ENCODE assay signal across 9 cellular contexts in the genomic region with DNA sequence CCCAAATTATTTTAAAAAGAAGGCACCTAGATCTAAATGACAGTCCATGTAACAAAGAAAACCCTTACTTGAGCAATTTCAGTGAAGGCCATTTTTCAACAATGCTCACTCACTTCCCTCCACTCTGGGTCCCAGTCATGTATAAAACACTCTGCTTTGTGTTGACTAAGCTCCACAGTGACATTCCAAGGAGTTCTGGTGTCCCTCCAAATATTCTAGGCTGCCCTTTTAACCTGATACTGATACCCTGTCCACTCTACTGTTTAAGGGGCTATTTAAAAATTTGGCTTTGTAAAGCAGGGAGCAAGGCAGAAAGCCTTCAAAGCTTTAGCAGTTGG.
DNase-seq lines count a peak whose midpoint lies in the region; ATAC-seq and TF ChIP-seq lines count a peak whose summit lies in the region.
"Had no signal": no experiment of that assay in that cellular context is flagged by ENCODE, and none has a peak within 500 bp of the region (broad histone marks: within the 10 kb centered on the region; RNA-seq: fewer than 3 reads in every experiment).

No MANE protein-coding gene starts in this region.

- no peaks in the 10 kb centered on the region for H3K9me3 ChIP-seq in Peyer's patch
- no peaks in the 10 kb centered on the region for H3K9me3 ChIP-seq in mesodermal cell (ENCODE audit: control insufficient read depth, low read length)

- TF ChIP-seq CTCF in Peyer's patch (IDR thresholded peaks at IDR 0.05), result no peak

- DNase-seq in Peyer's patch (no peak), kidney glomerular epithelial cell (lab: John Stamatoyannopoulos, UW) (no peak), GDM1 (lab: John Stamatoyannopoulos, UW) (no peak), COR-L47 (lab: John Stamatoyannopoulos, UW) (no peak), KG1 (lab: John Stamatoyannopoulos, UW) (no peak)
- DNase-seq: NCI-H524 treated with DMSO at 0.1 percent for 48 hours had no signal

- peak; percentile 15 for ATAC-seq in GM18517 (IDR thresholded peaks at IDR 0.05; ENCODE audit: unreplicated experiment)
- ATAC-seq in HG02759 (IDR thresholded peaks at IDR 0.05; ENCODE audit: unreplicated experiment), result peak; percentile 30

- H3K27ac ChIP-seq in Peyer's patch, result peak overlapping the region in 3 of 4 donors; percentile 45 to 93 (median 83)
- peak overlapping the region; percentile 58 for H3K27ac ChIP-seq in mesodermal cell (ENCODE audit: low read depth, low read length, severe bottlenecking)

- H3K4me3 ChIP-seq in Peyer's patch (no peak overlapping the region), mesodermal cell (ENCODE audit: extremely low read depth, insufficient read depth, low read length, poor library complexity, severe bottlenecking) (no peak overlapping the region)

- H3K4me1 ChIP-seq in Peyer's patch, result peaks cover 0 to 64% (median 0%) of the 10 kb centered on the region in 4 donors
- peaks cover 14% of the 10 kb centered on the region for H3K4me1 ChIP-seq in mesodermal cell (ENCODE audit: control insufficient read depth, insufficient read depth, low read length, poor library complexity, severe bottlenecking)

- TF ChIP-seq POLR2A in Peyer's patch (IDR thresholded peaks at IDR 0.05), result no peak

- no peaks in the 10 kb centered on the region for H3K36me3 ChIP-seq in Peyer's patch
- no peaks in the 10 kb centered on the region for H3K36me3 ChIP-seq in mesodermal cell (ENCODE audit: control insufficient read depth, insufficient read depth, low read length)

- H3K27me3 ChIP-seq in Peyer's patch, result no peaks in the 10 kb centered on the region
